8 cellular contexts compared by ENCODE assay signal in genomic region chr20:50992733-50993457, GRCh38. TPM values are rescaled to one million over a fixed set of nuclear protein-coding genes. Genes with fewer than 3 reads are reported as not detected.
A peak's percentile ranks its signal among the peaks of the same experiment; 100 is the strongest.
DNase-seq lines count a peak whose midpoint lies in the region; ATAC-seq and TF ChIP-seq lines count a peak whose summit lies in the region.

No MANE protein-coding gene starts in this region.

- no peaks in the 10 kb centered on the region for H3K36me3 Mint-ChIP-seq in T-helper 17 cell (ENCODE audit: low read depth)
- H3K36me3 Mint-ChIP-seq in natural killer cell, result no peaks in the 10 kb centered on the region

- TF ChIP-seq CTCF in DOHH2 (IDR thresholded peaks at IDR 0.05; ENCODE audit: low read depth, low read length, poor library complexity, severe bottlenecking) (peak; percentile 88), epithelial cell of proximal tubule (conservative IDR thresholded peaks at IDR 0.05; ENCODE audit: low read depth, low read length) (peak; percentile 76), natural killer cell (IDR thresholded peaks at IDR 0.05) (peak; percentile 34)

- H3K27me3 Mint-ChIP-seq in T-helper 17 cell, result peaks cover 17% of the 10 kb centered on the region
- H3K27me3 Mint-ChIP-seq in natural killer cell (ENCODE audit: low read depth in 2 of 2), result peaks cover 8 to 20% of the 10 kb centered on the region in 2 donors

- H3K27ac Mint-ChIP-seq in T-helper 17 cell (no peak overlapping the region), natural killer cell (no peak overlapping the region)

- H3K4me2 ChIP-seq in DOHH2 (ENCODE audit: low read length), result peak overlapping the region; percentile 29; the same call in 1 of the 2 replicates

- H4K20me1 ChIP-seq in DOHH2 (ENCODE audit: control insufficient read depth, insufficient read depth, low read depth, low read length), result no peaks in the 10 kb centered on the region

- H3K9me2 ChIP-seq in DOHH2 (replicated peaks; ENCODE audit: control insufficient read depth, low read length), result no peaks in the 10 kb centered on the region

- in situ Hi-C loops in HAP-1 (cut with MboI; ENCODE audit: low sequenced_read_pairs), result loop anchor here (25.0 kb wide), 1 partner anchor 1094 kb away; no protein-coding TSS in a partner anchor

- no peak overlapping the region for H3K27ac ChIP-seq in DOHH2 (ENCODE audit: low read depth, low read length)

- no peaks in the 10 kb centered on the region for H3K9me3 Mint-ChIP-seq in natural killer cell

- peak; percentile 79 to 86 for DNase-seq in HAP-1 (ENCODE audit: low spot score in 2 of 2)
- peak; percentile 18 for DNase-seq in NCI-H1105 (lab: John Stamatoyannopoulos, UW)
- no peak for DNase-seq in T-helper 17 cell
- no peak for DNase-seq in epithelial cell of proximal tubule (ENCODE audit: low read depth)
- no peak for DNase-seq in natural killer cell
- no peak for DNase-seq in NCI-H187 (lab: John Stamatoyannopoulos, UW)
- DNase-seq in effector CD8-positive, alpha-beta T cell (lab: John Stamatoyannopoulos, UW), result no peak

- H3K27me3 ChIP-seq in DOHH2 (ENCODE audit: control insufficient read depth, low read length) (peaks cover 14% of the 10 kb centered on the region), HAP-1 (ENCODE audit: low read depth) (peaks cover 9% of the 10 kb centered on the region)

- intact Hi-C loops in natural killer cell (cut with micrococcal nuclease), result no loop called here

- H3K36me3 ChIP-seq in DOHH2 (ENCODE audit: control insufficient read depth, low read length) (no peaks in the 10 kb centered on the region), HAP-1 (replicated peaks) (no peaks in the 10 kb centered on the region)

- H3K4me1 ChIP-seq in DOHH2 (ENCODE audit: control insufficient read depth, low read length) (peaks cover 12% of the 10 kb centered on the region), HAP-1 (no peaks in the 10 kb centered on the region)

- H3K79me2 ChIP-seq in DOHH2 (ENCODE audit: control insufficient read depth, low read length), result no peaks in the 10 kb centered on the region

- H3F3A ChIP-seq in DOHH2 (ENCODE audit: control insufficient read depth, insufficient read depth), result peaks cover 6% of the 10 kb centered on the region

- H3K4me3 ChIP-seq in DOHH2 (ENCODE audit: low read length) (no peak overlapping the region), HAP-1 (no peak overlapping the region), epithelial cell of proximal tubule (ENCODE audit: low read depth, low read length) (no peak overlapping the region)

- H3K4me3 Mint-ChIP-seq in T-helper 17 cell (no peak overlapping the region), natural killer cell (no peak overlapping the region)

- H3K4me1 Mint-ChIP-seq in T-helper 17 cell, result no peaks in the 10 kb centered on the region
- H3K4me1 Mint-ChIP-seq in natural killer cell, result no peaks in the 10 kb centered on the region

- peak; percentile 95 for ATAC-seq in T-helper 17 cell
- ATAC-seq in natural killer cell, result peak; percentile 63 to 94 (median 75)

- H3K9me3 ChIP-seq in DOHH2 (ENCODE audit: control insufficient read depth, insufficient read depth, low read length) (peaks cover 9% of the 10 kb centered on the region; the same call in 1 of the 2 replicates), HAP-1 (no peaks in the 10 kb centered on the region; the same call in 1 of the 2 replicates), T-helper 17 cell (ENCODE audit: control insufficient read depth, low read length, poor library complexity, severe bottlenecking) (no peaks in the 10 kb centered on the region)

RNA-seq across cellular contexts. Expression of gene KCNG1, which starts 30.0 kb away (rescaled TPM):
- total RNA-seq in T-helper 17 cell, result under 1 TPM in 1 of 2 donors, not detected in 1; 0.90 TPM
- 5.2 and 10.5 TPM in 2 replicates for total RNA-seq in epithelial cell of proximal tubule
- total RNA-seq in natural killer cell, result not detected

RNA-seq across cellular contexts. Expression of gene MOCS3, which starts 34.3 kb away (rescaled TPM):
- total RNA-seq in T-helper 17 cell (1 to 10 TPM; 3.2 to 3.8 TPM), epithelial cell of proximal tubule (5.3 and 6.4 TPM in 2 replicates), natural killer cell (1 to 10 TPM; 2.2 to 2.5 (median 2.3) TPM)

RNA-seq across cellular contexts. Expression of gene DPM1, which starts 34.6 kb away (rescaled TPM):
- total RNA-seq in T-helper 17 cell (10 to 100 TPM; 25.9 to 34.1 TPM), epithelial cell of proximal tubule (72.8 and 74.3 TPM in 2 replicates), natural killer cell (10 to 100 TPM; 21.2 to 26.1 (median 25.6) TPM)

Comparison
In these comparisons a context has a peak if more than half of its experiments do, and no peak if none do; other contexts are left out.
1. CTCF ChIP-seq: peak in every context shown above with its lines; median percentile 88 in DOHH2; 76 in epithelial cell of proximal tubule; 34 in natural killer cell.
2. DNase-seq: peak in HAP-1 (2 of 2) and NCI-H1105 (single experiment); none in T-helper 17 cell (0 of 3), epithelial cell of proximal tubule (single experiment), natural killer cell (single experiment), NCI-H187 (0 of 2) and effector CD8-positive, alpha-beta T cell (single experiment).